26 cellular contexts compared by ENCODE assay signal in the genomic region with DNA sequence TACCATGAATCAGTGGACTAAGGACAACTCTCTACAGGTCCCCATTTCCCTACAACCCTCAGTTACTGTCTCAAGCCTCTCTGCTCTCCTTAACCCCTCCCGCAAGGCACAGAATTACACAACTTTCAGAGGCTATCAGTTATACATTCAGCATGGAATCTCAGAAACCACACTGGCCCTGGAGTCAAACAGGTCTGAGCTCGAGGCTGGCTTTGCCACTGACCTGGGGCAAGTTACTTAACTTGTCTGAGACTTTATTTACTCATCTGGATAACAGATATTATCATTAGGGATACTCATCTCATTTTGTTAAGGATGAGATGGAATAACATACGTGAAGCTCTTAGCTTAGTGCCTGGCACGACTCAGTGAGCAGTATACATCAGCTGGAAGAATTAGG.
DNase-seq lines count a peak whose midpoint lies in the region; ATAC-seq and TF ChIP-seq lines count a peak whose summit lies in the region.
"Had no signal": no experiment of that assay in that cellular context is flagged by ENCODE, and none has a peak within 500 bp of the region (broad histone marks: within the 10 kb centered on the region; RNA-seq: fewer than 3 reads in every experiment).

No MANE protein-coding gene starts in this region.

- H3K4me1 ChIP-seq in SK-N-SH (ENCODE audit: control insufficient read depth in 1 of 2, insufficient read depth in 2 of 2, low read depth in 1 of 2, low read length in 1 of 2) (peaks cover 11 to 26% of the 10 kb centered on the region in 2 experiments; a peak in 3 of 4 replicates), spleen (no peaks in the 10 kb centered on the region)
- H3K4me1 ChIP-seq: psoas muscle had no signal

- no peaks in the 10 kb centered on the region for H3K79me2 ChIP-seq in SK-N-SH (ENCODE audit: insufficient read depth)

- H3K4me3 ChIP-seq in SK-N-SH (ENCODE audit: low read depth in 2 of 2, low read length in 1 of 2), result no peak overlapping the region
- no peak overlapping the region for H3K4me3 ChIP-seq in spleen
- H3K4me3 ChIP-seq: psoas muscle had no signal

- 65% methylated on average over 4 of the region's 4 CpGs for WGBS in SK-N-SH (ENCODE audit: low lambda C conversion rate)
- WGBS in spleen, 5 donors, result 83 to 91% (median 88%) methylated on average over 4 of the region's 4 CpGs

- no peaks in the 10 kb centered on the region for H3K9me2 ChIP-seq in SK-N-SH

- H3K9ac ChIP-seq in SK-N-SH, result no peak overlapping the region

- H3F3A ChIP-seq in SK-N-SH (replicated peaks; ENCODE audit: insufficient read depth), result no peaks in the 10 kb centered on the region

- no peaks in the 10 kb centered on the region for H3K9me3 ChIP-seq in SK-N-SH
- H3K9me3 ChIP-seq in spleen, result no peaks in the 10 kb centered on the region
- H3K9me3 ChIP-seq: psoas muscle had no signal

- H2AFZ ChIP-seq in SK-N-SH (ENCODE audit: low read depth), result no peak overlapping the region

- no peak for DNase-seq in SK-N-SH
- DNase-seq in amniotic epithelial cell (ENCODE audit: low read depth), result peak; percentile 98
- peak; percentile 52 for DNase-seq in fibroblast of peridontal ligament (ENCODE audit: extremely low read depth)
- peak; percentile 16 for DNase-seq in spleen
- DNase-seq in Ammon's horn (ENCODE audit: low spot score), result no peak
- DNase-seq in activated gamma-delta T cell treated with Interleukin-2 at 50 U/mL for 16 hours, result no peak
- DNase-seq: activated CD4-positive, alpha-beta memory T cell treated with anti-CD3 and anti-CD28 coated beads for 36 hours; activated CD8-positive, alpha-beta memory T cell treated with anti-CD3 and anti-CD28 coated beads, Interleukin-2, amount 50 U/mL, for 48 hours; CD4-positive, alpha-beta memory T cell; DMS153; effector CD4-positive, alpha-beta T cell; GF-D8; GOT3; head of caudate nucleus; Karpas-422; left colon; NCI-H187; NCI-H69; nucleus accumbens; psoas muscle; stimulated activated CD8-positive, alpha-beta memory T cell treated with anti-CD3 and anti-CD28 coated beads, Interleukin-4, amount 100 ng/mL, for 48 hours had no signal

- H3K36me3 ChIP-seq in SK-N-SH (replicated peaks in 1 of 2; ENCODE audit: control insufficient read depth in 1 of 2, insufficient read depth in 2 of 2, low read length in 1 of 2), result peaks cover 23 to 28% of the 10 kb centered on the region in 2 experiments
- H3K36me3 ChIP-seq in spleen, result no peaks in the 10 kb centered on the region

- intact Hi-C loops in spleen (cut with DNase I; ENCODE audit: low total_unique reads), result no loop called here

- no peak for TF ChIP-seq EP300 in SK-N-SH (IDR thresholded peaks at IDR 0.05; ENCODE audit: borderline replicate concordance in 1 of 2, low read depth in 1 of 2, low read length in 1 of 2)

- no peak for TF ChIP-seq RAD21 in SK-N-SH (IDR thresholded peaks at IDR 0.05; ENCODE audit: low read length)

- ATAC-seq in SK-N-SH treated with all-trans-retinoic acid at 6 μM for 48 hours, result peak; percentile 24
- no peak for ATAC-seq in HG02678 (IDR thresholded peaks at IDR 0.05; ENCODE audit: unreplicated experiment)
- ATAC-seq: activated T-helper 17 cell treated with anti-CD3 and anti-CD28 coated beads, Interleukin-2, amount 50 U/mL, for 72 hours; left colon; psoas muscle; Right ventricle myocardium inferior had no signal

- no peak for TF ChIP-seq POLR2A in spleen (IDR thresholded peaks at IDR 0.05)

- H3K27ac ChIP-seq in SK-N-SH (ENCODE audit: low read depth in 2 of 2, low read length in 1 of 2), result 0 out of 4 replicates have a peak overlapping the region, but pooled peaks of 1 of the 2 experiments have one; percentile 56
- no peak overlapping the region for H3K27ac ChIP-seq in spleen
- H3K27ac ChIP-seq: 22Rv1, psoas muscle had no signal

- CTCF ChIA-PET in SK-N-SH (lab: Yijun Ruan, JAX), result no interaction called here

- no peaks in the 10 kb centered on the region for H3K27me3 ChIP-seq in SK-N-SH (ENCODE audit: insufficient read depth)
- H3K27me3 ChIP-seq in spleen (replicated peaks in 1 of 7), result no peaks in the 10 kb centered on the region

- no peaks in the 10 kb centered on the region for H4K20me1 ChIP-seq in SK-N-SH (ENCODE audit: insufficient read depth)

- TF ChIP-seq CTCF in SK-N-SH (IDR thresholded peaks at IDR 0.05) (no peak), spleen (IDR thresholded peaks at IDR 0.05 in 8 of 11, conservative IDR thresholded peaks at IDR 0.05 in 3 of 11) (no peak)

- POLR2A ChIA-PET in SK-N-SH (lab: Yijun Ruan, JAX), result no interaction called here

- no peak overlapping the region for H3K4me2 ChIP-seq in SK-N-SH

TF ChIP-seq in SK-N-SH treated with all-trans-retinoic acid at 6 μM for 48 hours, 23 proteins besides CTCF, POLR2A, EP300 and RAD21:
- TF ChIP-seq GLIS3 (CRISPR knock-in tag; IDR thresholded peaks at IDR 0.05) (no peak), ESRRG (CRISPR knock-in tag; IDR thresholded peaks at IDR 0.05) (no peak), ZC3H10 (CRISPR knock-in tag; IDR thresholded peaks at IDR 0.05) (no peak), PPARA (CRISPR knock-in tag; IDR thresholded peaks at IDR 0.05; ENCODE audit: borderline replicate concordance) (no peak), ISL1 (CRISPR knock-in tag; IDR thresholded peaks at IDR 0.05) (no peak)
TF ChIP-seq in SK-N-SH treated with all-trans-retinoic acid at 6 μM for 48 hours: peak in this region for 0.

TF ChIP-seq in SK-N-SH, 30 proteins besides CTCF, POLR2A, EP300 and RAD21:
- TF ChIP-seq ZBTB33 (IDR thresholded peaks at IDR 0.05; ENCODE audit: borderline replicate concordance, low read depth), result no peak
- no peak for TF ChIP-seq RFX5 (IDR thresholded peaks at IDR 0.05; ENCODE audit: low read length)

Comparison
In these comparisons a context has a peak if more than half of its experiments do, and no peak if none do; other contexts are left out.
1. DNase-seq: peak in amniotic epithelial cell (single experiment), fibroblast of peridontal ligament (single experiment) and spleen (single experiment); none in SK-N-SH (single experiment), Ammon's horn (single experiment) and activated gamma-delta T cell treated with Interleukin-2 at 50 U/mL for 16 hours (single experiment).